ENCODE assay signal across 8 cellular contexts in genomic region chr11:118689852-118690552, GRCh38. TPM values are rescaled to one million over a fixed set of nuclear protein-coding genes. Genes with fewer than 3 reads are reported as not detected.
DNase-seq lines count a peak whose midpoint lies in the region; ATAC-seq, FAIRE-seq and TF ChIP-seq lines count a peak whose summit lies in the region.

No MANE protein-coding gene starts in this region.

- TF ChIP-seq CTCF in right lobe of liver (IDR thresholded peaks at IDR 0.05), result peak; percentile 77 to 94 (median 86)

- H3K4me3 ChIP-seq in right lobe of liver, result peak overlapping the region; percentile 34 to 38 (median 35)

- intact Hi-C loops in right lobe of liver (cut with DNase I), result loop anchor here (10.0 kb wide), 3 partner anchors 95 to 265 kb away; partner anchors contain the start of gene UPK2 (in 1 of the 2)

- no peaks in the 10 kb centered on the region for H3K9me3 ChIP-seq in right lobe of liver

- ATAC-seq in HG03460 (IDR thresholded peaks at IDR 0.05; ENCODE audit: unreplicated experiment) (peak; percentile 66), right lobe of liver (peak; percentile 95 to 98 (median 98))

- DNase-seq in AG20443 (ENCODE audit: low spot score) (peak; percentile 97), GM19239 (ENCODE audit: insufficient read length, low spot score) (peak; percentile 85), NCI-H526 (lab: John Stamatoyannopoulos, UW) (peak; percentile 95 to 99), dermis blood vessel endothelial cell (peak; percentile 95), right lobe of liver (peak; percentile 98 to 99 (median 98))
- peak; percentile 76 for DNase-seq in activated CD4-positive, alpha-beta T cell treated with anti-CD3 and anti-CD28 coated beads, Interleukin-2, amount 50 U/mL, for 4 hours
- peak; percentile 79 to 84 for DNase-seq in stimulated activated CD4-positive, alpha-beta T cell treated with anti-CD3 and anti-CD28 coated beads, Interleukin-2, amount 100 ng/mL, for 48 hours

- no peak for TF ChIP-seq POLR2A in right lobe of liver (IDR thresholded peaks at IDR 0.05)

- H3K27ac ChIP-seq in right lobe of liver, result peak overlapping the region; percentile 74 to 88 (median 85)

- H3K4me1 ChIP-seq in right lobe of liver, result peaks cover 0 to 9% (median 0%) of the 10 kb centered on the region in 4 donors

- no peaks in the 10 kb centered on the region for H3K36me3 ChIP-seq in right lobe of liver

- WGBS in right lobe of liver (ENCODE audit: insufficient coverage, low coverage, low lambda C conversion rate, missing lambda C conversion rate), result no CpG with 5 or more reads among the region's 30 CpGs

- peak; percentile 91 for FAIRE-seq in GM19239 (lab: Jason Lieb, UNC)

- no peaks in the 10 kb centered on the region for H3K27me3 ChIP-seq in right lobe of liver

RNA-seq across cellular contexts. Expression of gene TREH, which starts 10.6 kb away (rescaled TPM):
- total RNA-seq in dermis blood vessel endothelial cell, result not detected in 2 replicates
- total RNA-seq in right lobe of liver, result 1 to 10 TPM in 4 of 6 experiments, not detected in 2; 2.1 to 5.1 (median 2.9) TPM

Comparison
In these comparisons a context has a peak if more than half of its experiments do, and no peak if none do; other contexts are left out.
1. Peak in every context shown above with its lines: DNase-seq, ATAC-seq, H3K4me3 ChIP-seq and H3K27ac ChIP-seq.